8 cellular contexts compared by ENCODE assay signal in the genomic region with DNA sequence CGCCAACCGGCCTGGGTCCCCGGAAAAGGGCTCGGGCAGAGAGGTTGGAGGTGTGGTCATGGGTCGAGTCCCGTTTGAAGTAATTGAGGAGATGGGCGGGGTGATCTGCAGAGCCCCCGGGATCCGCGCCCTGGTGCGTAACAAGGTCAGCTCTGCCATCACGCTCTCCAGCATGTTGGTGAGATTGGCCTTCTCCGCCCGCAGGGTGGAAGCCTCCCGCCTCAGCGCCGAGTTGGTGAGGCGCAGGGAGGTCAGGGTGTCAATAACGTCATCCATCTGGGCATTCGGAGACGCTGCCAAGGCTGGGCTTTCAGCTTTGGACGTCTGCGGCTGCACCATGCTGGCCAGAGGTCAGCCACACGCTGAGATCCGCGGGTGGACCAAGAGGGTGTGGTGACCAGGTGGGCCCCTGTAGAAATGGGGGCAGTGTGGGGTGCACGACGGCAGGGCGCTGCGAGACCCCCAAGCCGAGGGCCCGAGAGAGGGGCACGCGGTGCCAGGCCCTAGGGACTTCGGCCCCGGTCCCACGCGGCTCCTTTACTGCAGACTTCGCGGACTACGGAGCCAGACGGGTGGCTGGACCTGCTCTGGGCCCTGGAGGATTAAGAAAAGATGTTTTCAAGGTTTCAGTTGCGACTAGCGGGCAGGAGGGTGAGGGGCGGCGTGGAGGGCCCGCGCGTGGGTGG. TPM values are rescaled to one million over a fixed set of nuclear protein-coding genes. Genes with fewer than 3 reads are reported as not detected.
A peak's percentile ranks its signal among the peaks of the same experiment; 100 is the strongest.
DNase-seq lines count a peak whose midpoint lies in the region; ATAC-seq and TF ChIP-seq lines count a peak whose summit lies in the region.

No MANE protein-coding gene starts in this region.

- CTCF ChIA-PET in activated CD8-positive, alpha-beta memory T cell treated with anti-CD3 and anti-CD28 coated beads, Interleukin-2, amount 10 ng/mL, durations not matched to agents 7 days and 5 days (lab: Charles Lee), result no interaction called here
- CTCF ChIA-PET in activated CD8-positive, alpha-beta T cell treated with anti-CD3 and anti-CD28 coated beads for 36 hours (lab: Charles Lee), result no interaction called here

- POLR2A ChIA-PET in activated CD8-positive, alpha-beta T cell treated with anti-CD3 and anti-CD28 coated beads for 36 hours (lab: Charles Lee), result no interaction called here

- H3K4me2 ChIP-seq in trophoblast cell (ENCODE audit: low read length), result peak overlapping the region; percentile 68

- intact Hi-C loops in activated CD8-positive, alpha-beta T cell treated with anti-CD3 and anti-CD28 coated beads for 36 hours (cut with micrococcal nuclease), result no loop called here

- no CpG with 5 or more reads among the region's 49 CpGs for WGBS in gastroesophageal sphincter (ENCODE audit: low coverage in 1 of 2), 2 donors
- WGBS in trophoblast cell (ENCODE audit: extremely low coverage, insufficient coverage, insufficient read length), result no CpG with 5 or more reads among the region's 49 CpGs

- H4K8ac ChIP-seq in trophoblast cell (ENCODE audit: low read depth, low read length), result peak overlapping the region; percentile 83

- no peaks in the 10 kb centered on the region for H3K27me3 ChIP-seq in gastroesophageal sphincter
- H3K27me3 ChIP-seq in trophoblast cell (ENCODE audit: insufficient read depth, low read length), result no peaks in the 10 kb centered on the region

- no peak overlapping the region for H3K23ac ChIP-seq in trophoblast cell (ENCODE audit: low read length)

- no peak for TF ChIP-seq CTCF in activated CD8-positive, alpha-beta T cell treated with anti-CD3 and anti-CD28 coated beads for 36 hours (IDR thresholded peaks at IDR 0.05)
- TF ChIP-seq CTCF in gastroesophageal sphincter (IDR thresholded peaks at IDR 0.05), result no peak

- no peak overlapping the region for H2BK5ac ChIP-seq in trophoblast cell (ENCODE audit: low read depth, low read length, poor library complexity)

- H4K12ac ChIP-seq in trophoblast cell (ENCODE audit: low read depth, low read length), result peak overlapping the region; percentile 61

- peak overlapping the region; percentile 71 for H3K14ac ChIP-seq in trophoblast cell (ENCODE audit: low read length)

- no peak for DNase-seq in activated CD8-positive, alpha-beta memory T cell treated with anti-CD3 and anti-CD28 coated beads, Interleukin-2, amount 10 ng/mL, durations not matched to agents 7 days and 5 days
- no peak for DNase-seq in activated CD8-positive, alpha-beta memory T cell treated with anti-CD3 and anti-CD28 coated beads for 24 hours
- peak; percentile 20 for DNase-seq in activated CD8-positive, alpha-beta T cell treated with anti-CD3 and anti-CD28 coated beads for 36 hours
- DNase-seq in trophoblast cell (peak in 1 of 2 donors; percentile 18), NCI-H2171 treated with DMSO at 0.1 percent for 48 hours (lab: John Stamatoyannopoulos, UW) (no peak), HCEC 1CT (no peak)
- no peak for DNase-seq in stimulated activated CD4-positive, alpha-beta T cell treated with anti-CD3 and anti-CD28 coated beads, Interleukin-2, amount 100 ng/mL, for 48 hours

- H3K27ac ChIP-seq in gastroesophageal sphincter, result peak overlapping the region; percentile 30 to 92 (median 90)
- no peak overlapping the region for H3K27ac ChIP-seq in trophoblast cell (ENCODE audit: low read depth, low read length)

- TF ChIP-seq EP300 in gastroesophageal sphincter (IDR thresholded peaks at IDR 0.05), result no peak

- peaks cover 6% of the 10 kb centered on the region for H3K79me2 ChIP-seq in trophoblast cell (ENCODE audit: control insufficient read depth, insufficient read depth, low read length, poor library complexity)

- peak overlapping the region; percentile 71 for H4K91ac ChIP-seq in trophoblast cell (ENCODE audit: low read depth, low read length)

- H3K4me3 ChIP-seq in gastroesophageal sphincter, result peak overlapping the region; percentile 68 to 96
- peak overlapping the region; percentile 78 for H3K4me3 ChIP-seq in trophoblast cell (ENCODE audit: low read depth, low read length)

- H3K27me3 Mint-ChIP-seq in activated CD8-positive, alpha-beta memory T cell treated with anti-CD3 and anti-CD28 coated beads, Interleukin-2, amount 10 ng/mL, durations not matched to agents 7 days and 5 days, result no peaks in the 10 kb centered on the region
- no peaks in the 10 kb centered on the region for H3K27me3 Mint-ChIP-seq in activated CD8-positive, alpha-beta T cell treated with anti-CD3 and anti-CD28 coated beads for 36 hours

- peaks cover 5% of the 10 kb centered on the region for H3K79me1 ChIP-seq in trophoblast cell (ENCODE audit: low read length)

- no peak for TF ChIP-seq POLR2A in gastroesophageal sphincter (IDR thresholded peaks at IDR 0.05)

- peaks cover 34% of the 10 kb centered on the region for H3K4me1 Mint-ChIP-seq in activated CD8-positive, alpha-beta memory T cell treated with anti-CD3 and anti-CD28 coated beads, Interleukin-2, amount 10 ng/mL, durations not matched to agents 7 days and 5 days
- H3K4me1 Mint-ChIP-seq in activated CD8-positive, alpha-beta T cell treated with anti-CD3 and anti-CD28 coated beads for 36 hours (ENCODE audit: low read depth), result peaks cover 27% of the 10 kb centered on the region

- peak overlapping the region; percentile 38 for H2BK120ac ChIP-seq in trophoblast cell (ENCODE audit: insufficient read depth, low read length, poor library complexity)

- H3K9ac ChIP-seq in trophoblast cell (ENCODE audit: low read length), result no peak overlapping the region

- no peak overlapping the region for H2BK12ac ChIP-seq in trophoblast cell (ENCODE audit: low read length)

- peak overlapping the region; percentile 1 for H3K4ac ChIP-seq in trophoblast cell (ENCODE audit: low read depth, low read length)

- H3K9me3 Mint-ChIP-seq in activated CD8-positive, alpha-beta memory T cell treated with anti-CD3 and anti-CD28 coated beads, Interleukin-2, amount 10 ng/mL, durations not matched to agents 7 days and 5 days (ENCODE audit: low read depth), result peaks cover 5% of the 10 kb centered on the region
- H3K9me3 Mint-ChIP-seq in activated CD8-positive, alpha-beta T cell treated with anti-CD3 and anti-CD28 coated beads for 36 hours, result peaks cover 2% of the 10 kb centered on the region

- H3K4me1 ChIP-seq in gastroesophageal sphincter, result peaks cover 0 to 45% (median 9%) of the 10 kb centered on the region in 3 donors
- H3K4me1 ChIP-seq in trophoblast cell (ENCODE audit: control insufficient read depth in 1 of 2, insufficient read depth in 2 of 2, low read length in 2 of 2), result peaks cover 6% of the 10 kb centered on the region in 2 experiments

- ATAC-seq in activated CD8-positive, alpha-beta memory T cell treated with anti-CD3 and anti-CD28 coated beads, Interleukin-2, amount 10 ng/mL, durations not matched to agents 7 days and 5 days, result no peak
- no peak for ATAC-seq in activated CD8-positive, alpha-beta T cell treated with anti-CD3 and anti-CD28 coated beads for 36 hours
- peak; percentile 2 for ATAC-seq in gastroesophageal sphincter

- no peaks in the 10 kb centered on the region for H3K9me3 ChIP-seq in gastroesophageal sphincter
- H3K9me3 ChIP-seq in trophoblast cell (ENCODE audit: insufficient read depth, low read depth, low read length), result peaks cover 12% of the 10 kb centered on the region

- H2AK5ac ChIP-seq in trophoblast cell (ENCODE audit: low read length), result peak overlapping the region; percentile 4

- H3K36me3 ChIP-seq in gastroesophageal sphincter (peaks cover 0 to 35% of the 10 kb centered on the region in 2 donors), trophoblast cell (ENCODE audit: control insufficient read depth in 1 of 2, insufficient read depth in 2 of 2, low read length in 2 of 2) (peaks cover 5 to 10% of the 10 kb centered on the region in 2 experiments)

- peaks cover 9% of the 10 kb centered on the region for H3K36me3 Mint-ChIP-seq in activated CD8-positive, alpha-beta memory T cell treated with anti-CD3 and anti-CD28 coated beads, Interleukin-2, amount 10 ng/mL, durations not matched to agents 7 days and 5 days
- H3K36me3 Mint-ChIP-seq in activated CD8-positive, alpha-beta T cell treated with anti-CD3 and anti-CD28 coated beads for 36 hours (ENCODE audit: low read depth), result peaks cover 29% of the 10 kb centered on the region

- peak overlapping the region; percentile 65 for H3K27ac Mint-ChIP-seq in activated CD8-positive, alpha-beta memory T cell treated with anti-CD3 and anti-CD28 coated beads, Interleukin-2, amount 10 ng/mL, durations not matched to agents 7 days and 5 days
- H3K27ac Mint-ChIP-seq in activated CD8-positive, alpha-beta T cell treated with anti-CD3 and anti-CD28 coated beads for 36 hours, result peak overlapping the region; percentile 78

- peak overlapping the region; percentile 88 for H2AFZ ChIP-seq in trophoblast cell (ENCODE audit: insufficient read depth, low read length, poor library complexity)

- H3K4me3 Mint-ChIP-seq in activated CD8-positive, alpha-beta memory T cell treated with anti-CD3 and anti-CD28 coated beads, Interleukin-2, amount 10 ng/mL, durations not matched to agents 7 days and 5 days, result peak overlapping the region; percentile 61
- H3K4me3 Mint-ChIP-seq in activated CD8-positive, alpha-beta T cell treated with anti-CD3 and anti-CD28 coated beads for 36 hours, result peak overlapping the region; percentile 69

- H3K18ac ChIP-seq in trophoblast cell (ENCODE audit: low read length), result peak overlapping the region; percentile 67

RNA-seq across cellular contexts. Expression of a gene that starts 0.7 kb away (rescaled TPM):
- total RNA-seq in activated CD8-positive, alpha-beta memory T cell treated with anti-CD3 and anti-CD28 coated beads, Interleukin-2, amount 10 ng/mL, durations not matched to agents 7 days and 5 days, result 1 to 10 TPM; 7.1 to 7.5 TPM
- 1 to 10 TPM; 5.7 to 6.1 TPM for total RNA-seq in activated CD8-positive, alpha-beta T cell treated with anti-CD3 and anti-CD28 coated beads for 36 hours
- 10 to 100 TPM; 28.0 to 44.3 (median 32.1) TPM for total RNA-seq in gastroesophageal sphincter
- polyA plus RNA-seq in trophoblast cell (2013), result 6.5 and 6.7 TPM in 2 replicates
